8 cellular contexts compared by ENCODE assay signal in genomic region chr1:16703141-16703540, GRCh38. TPM values are rescaled to one million over a fixed set of nuclear protein-coding genes. Genes with fewer than 3 reads are reported as not detected.
DNase-seq lines count a peak whose midpoint lies in the region; ATAC-seq, FAIRE-seq and TF ChIP-seq lines count a peak whose summit lies in the region.
"Not testable (repeated sequence)": the region's sequence is repeated elsewhere in the genome, so short reads cannot be mapped to it uniquely, and the experiment has no call there.
"Had no signal": no experiment of that assay in that cellular context is flagged by ENCODE, and none has a peak within 500 bp of the region (broad histone marks: within the 10 kb centered on the region; RNA-seq: fewer than 3 reads in every experiment).

No MANE protein-coding gene starts in this region.

- not testable (repeated sequence) for H3K56ac ChIP-seq in H1 (replicated peaks; ENCODE audit: insufficient read length, low read depth, low read length)

- H4K5ac ChIP-seq in H1 (ENCODE audit: insufficient read length, low read depth, low read length), result not testable (repeated sequence)

- H2BK20ac ChIP-seq in H1 (ENCODE audit: low read length), result not testable (repeated sequence)

- TF ChIP-seq RAD21 in H1 (IDR thresholded peaks at IDR 0.05 in 1 of 2, conservative IDR thresholded peaks at IDR 0.05 in 1 of 2; ENCODE audit: low read depth in 2 of 2, low read length in 2 of 2), result not testable (repeated sequence)

- H3K27me3 ChIP-seq in Panc1 (ENCODE audit: control insufficient read depth, insufficient read depth, low read length); H1 (replicated peaks in 1 of 4; ENCODE audit: control insufficient read depth in 3 of 4, extremely low read depth in 1 of 4, insufficient read depth in 3 of 4, low read length in 3 of 4); lung (ENCODE audit: control insufficient read depth, insufficient read depth): not testable (repeated sequence)

- in situ Hi-C loops in Panc1 (cut with HindIII; ENCODE audit: low pct_unique_long_range_greater_than_20kb, low sequenced_read_pairs), result not testable (repeated sequence)

- H4K8ac ChIP-seq in H1 (ENCODE audit: extremely low read depth, insufficient read depth, low read length), result not testable (repeated sequence)

- H3K4me1 Mint-ChIP-seq in activated T-cell treated with anti-CD3 and anti-CD28 coated beads, Interleukin-2, amount 50 U/mL, for 72 hours (ENCODE audit: low read depth); stimulated activated naive B cell treated with anti-CD40 and anti-IgM and Interleukin-4, amounts not matched to agents 10 μg/mL and 1 μg/mL and 100 μg/mL, for 72 hours: not testable (repeated sequence)

- WGBS in H1 (ENCODE audit: extremely low coverage in 1 of 2, insufficient coverage in 1 of 2, insufficient read length in 1 of 2, insufficient replicate concordance in 2 of 2, low coverage in 1 of 2, low lambda C conversion rate in 2 of 2, missing lambda C conversion rate in 1 of 2), 2 experiments, result 30% methylated on average over 1 of the region's 7 CpGs; no CpG with 5 or more reads in 1 of the 2 experiments
- 5 to 14% methylated on average over 1 of the region's 7 CpGs for WGBS in lung, 2 donors

- not testable (repeated sequence) for H3K79me1 ChIP-seq in H1 (ENCODE audit: low read depth, low read length)

- not testable (repeated sequence) for H3K9me3 ChIP-seq in Panc1 (ENCODE audit: control insufficient read depth, insufficient read depth, low read depth, low read length); H1 (ENCODE audit: insufficient read depth in 2 of 2, low read depth in 1 of 2, low read length in 1 of 2); lung (ENCODE audit: control insufficient read depth in 2 of 2, insufficient read depth in 1 of 2, low read length in 1 of 2)

- H3K36me3 Mint-ChIP-seq in activated T-cell treated with anti-CD3 and anti-CD28 coated beads, Interleukin-2, amount 50 U/mL, for 72 hours (ENCODE audit: insufficient read depth in 2 of 2); stimulated activated naive B cell treated with anti-CD40 and anti-IgM and Interleukin-4, amounts not matched to agents 10 μg/mL and 1 μg/mL and 100 μg/mL, for 72 hours: not testable (repeated sequence)

- H3K36me3 ChIP-seq in Panc1 (ENCODE audit: control insufficient read depth, insufficient read depth, low read length); H1 (ENCODE audit: control insufficient read depth in 2 of 4, insufficient read depth in 4 of 4, low read length in 3 of 4); lung (ENCODE audit: control insufficient read depth in 2 of 2, insufficient read depth in 2 of 2, low read length in 2 of 2): not testable (repeated sequence)

- H2BK120ac ChIP-seq in H1 (replicated peaks; ENCODE audit: low read depth, low read length), result not testable (repeated sequence)

- not testable (repeated sequence) for H3K4me2 ChIP-seq in H1 (ENCODE audit: insufficient read depth in 1 of 2, low read depth in 2 of 2, low read length in 2 of 2)

- not testable (repeated sequence) for DNase-seq in GM19239 (ENCODE audit: insufficient read length, low spot score); Panc1 (ENCODE audit: low read depth, low spot score); activated T-cell treated with anti-CD3 and anti-CD28 coated beads, Interleukin-2, amount 50 U/mL, for 72 hours; H1 (ENCODE audit: low read depth in 1 of 2, low spot score in 2 of 2); left cardiac atrium; lung (ENCODE audit: low spot score); stimulated activated naive B cell treated with anti-CD40 and anti-IgM and Interleukin-4, amounts not matched to agents 10 μg/mL and 1 μg/mL and 100 μg/mL, for 72 hours

- not testable (repeated sequence) for BruUV-seq in Panc1 (replicated peaks; lab: Mats Ljungman, UMichigan)

- not testable (repeated sequence) for TF ChIP-seq EP300 in H1 (IDR thresholded peaks at IDR 0.05; ENCODE audit: borderline replicate concordance in 1 of 2, low read depth in 2 of 2, low read length in 2 of 2)

- intact Hi-C loops in Panc1 (cut with micrococcal nuclease; ENCODE audit: unreplicated experiment); left cardiac atrium (cut with DNase I): not testable (repeated sequence)

- not testable (repeated sequence) for H3K27ac ChIP-seq in Panc1 (ENCODE audit: low read length); H1 (ENCODE audit: low read depth, low read length); lung (ENCODE audit: low read depth in 1 of 2, low read length in 1 of 2)

- H2AFZ ChIP-seq in H1 (ENCODE audit: low read length), result not testable (repeated sequence)

- not testable (repeated sequence) for H3K23me2 ChIP-seq in H1 (ENCODE audit: low read depth, low read length)

- FAIRE-seq in GM19239 (lab: Jason Lieb, UNC) (peak; percentile 61), H1 (lab: Jason Lieb, UNC) (peak; percentile 95)

- CTCF ChIA-PET in Panc1 (lab: Charles Lee) (interaction anchor here (1.0 kb wide), 1 partner anchor 9 kb away, joined by 3 read pairs; no protein-coding TSS in a partner anchor), H1 (lab: Charles Lee; ENCODE audit: partially characterized antibody) (interaction anchor here (0.7 to 29.9 kb wide), 11 partner anchors 5 to 289 kb away, joined by 3 to 723 read pairs (median 5); partner anchors contain the start of gene NBPF1)

- H2BK5ac ChIP-seq in H1 (ENCODE audit: low read depth, low read length), result not testable (repeated sequence)

- not testable (repeated sequence) for H2BK12ac ChIP-seq in H1 (ENCODE audit: low read depth, low read length)

- not testable (repeated sequence) for H4K91ac ChIP-seq in H1 (replicated peaks; ENCODE audit: insufficient read length, low read length)

- H2BK15ac ChIP-seq in H1 (ENCODE audit: low read length), result not testable (repeated sequence)

- H2AK5ac ChIP-seq in H1 (ENCODE audit: low read depth, low read length), result not testable (repeated sequence)

- TF ChIP-seq POLR2A in H1 (IDR thresholded peaks at IDR 0.05; ENCODE audit: control extremely low read depth in 1 of 2, low read depth in 2 of 2, low read length in 2 of 2), result not testable (repeated sequence)

- ATAC-seq in Panc1 (peak; percentile 57), left cardiac atrium (peak; percentile 41 to 62), lung (ENCODE audit: insufficient read depth, low FRiP score) (peak; percentile 37)
- ATAC-seq in activated T-cell treated with anti-CD3 and anti-CD28 coated beads, Interleukin-2, amount 50 U/mL, for 72 hours (replicated peaks in 1 of 2), result peak; percentile 33 to 46
- peak; percentile 65 to 68 for ATAC-seq in stimulated activated naive B cell treated with anti-CD40 and anti-IgM and Interleukin-4, amounts not matched to agents 10 μg/mL and 1 μg/mL and 100 μg/mL, for 72 hours (replicated peaks)

- H3K4me3 ChIP-seq in Panc1 (ENCODE audit: low read depth in 2 of 2, low read length in 2 of 2); H1 (ENCODE audit: extremely low read depth in 1 of 4, insufficient read depth in 2 of 4, low read depth in 3 of 4, low read length in 4 of 4); lung: not testable (repeated sequence)

- H3K9ac ChIP-seq in H1 (replicated peaks in 1 of 4; ENCODE audit: extremely low read depth in 1 of 4, low read depth in 3 of 4, low read length in 3 of 4), result not testable (repeated sequence)

- not testable (repeated sequence) for H4K20me1 ChIP-seq in H1 (replicated peaks in 1 of 2; ENCODE audit: control insufficient read depth in 1 of 2, insufficient read depth in 2 of 2, low read length in 2 of 2)

- POLR2A ChIA-PET in Panc1 (lab: Charles Lee); H1 (lab: Charles Lee; ENCODE audit: partially characterized antibody): not testable (repeated sequence)

- not testable (repeated sequence) for H3K27ac Mint-ChIP-seq in activated T-cell treated with anti-CD3 and anti-CD28 coated beads, Interleukin-2, amount 50 U/mL, for 72 hours; stimulated activated naive B cell treated with anti-CD40 and anti-IgM and Interleukin-4, amounts not matched to agents 10 μg/mL and 1 μg/mL and 100 μg/mL, for 72 hours

- H3K23ac ChIP-seq in H1 (ENCODE audit: insufficient read length), result not testable (repeated sequence)

- not testable (repeated sequence) for H3K79me2 ChIP-seq in H1 (ENCODE audit: control insufficient read depth in 1 of 2, insufficient read depth in 2 of 2, low read length in 2 of 2)

- not testable (repeated sequence) for H3K27me3 Mint-ChIP-seq in activated T-cell treated with anti-CD3 and anti-CD28 coated beads, Interleukin-2, amount 50 U/mL, for 72 hours (ENCODE audit: low read depth); stimulated activated naive B cell treated with anti-CD40 and anti-IgM and Interleukin-4, amounts not matched to agents 10 μg/mL and 1 μg/mL and 100 μg/mL, for 72 hours

- not testable (repeated sequence) for H3K18ac ChIP-seq in H1 (ENCODE audit: extremely low read depth, low read length)

- H3K4ac ChIP-seq in H1 (replicated peaks; ENCODE audit: insufficient read length, low read depth, low read length), result not testable (repeated sequence)

- not testable (repeated sequence) for TF ChIP-seq CTCF in Panc1 (IDR thresholded peaks at IDR 0.05); H1 (IDR thresholded peaks at IDR 0.05; ENCODE audit: control extremely low read depth in 1 of 3, insufficient read depth in 1 of 3, low read depth in 1 of 3, low read length in 3 of 3); lung (IDR thresholded peaks at IDR 0.05; ENCODE audit: control extremely low read depth, extremely low read depth)

- H3K4me1 ChIP-seq in Panc1 (ENCODE audit: control insufficient read depth, insufficient read depth, low read length); H1 (replicated peaks in 1 of 4; ENCODE audit: control insufficient read depth in 3 of 4, insufficient read depth in 4 of 4, low read length in 3 of 4); lung (ENCODE audit: control insufficient read depth in 2 of 2, insufficient read depth in 2 of 2, low read length in 2 of 2): not testable (repeated sequence)

- H3K4me3 Mint-ChIP-seq in activated T-cell treated with anti-CD3 and anti-CD28 coated beads, Interleukin-2, amount 50 U/mL, for 72 hours; stimulated activated naive B cell treated with anti-CD40 and anti-IgM and Interleukin-4, amounts not matched to agents 10 μg/mL and 1 μg/mL and 100 μg/mL, for 72 hours: not testable (repeated sequence)

- H3K14ac ChIP-seq in H1 (ENCODE audit: insufficient read length), result not testable (repeated sequence)

- H3K9me3 Mint-ChIP-seq in activated T-cell treated with anti-CD3 and anti-CD28 coated beads, Interleukin-2, amount 50 U/mL, for 72 hours; stimulated activated naive B cell treated with anti-CD40 and anti-IgM and Interleukin-4, amounts not matched to agents 10 μg/mL and 1 μg/mL and 100 μg/mL, for 72 hours: not testable (repeated sequence)

RNA-seq across cellular contexts. Expression of gene RNU1-3, which starts 36.4 kb away (rescaled TPM):
- 1,290 TPM for total RNA-seq in Panc1 (2021; ENCODE audit: unreplicated experiment)
- polyA plus RNA-seq in Panc1 (2012; ENCODE audit: insufficient read length), result 2.5 TPM
- total RNA-seq in activated T-cell treated with anti-CD3 and anti-CD28 coated beads, Interleukin-2, amount 50 U/mL, for 72 hours, result 1,000 to 10,000 TPM; 1,100 to 1,278 TPM
- 1,303 and 1,497 TPM in 2 replicates for total RNA-seq in H1 (2021; fragmentation: NEBNext Ultra II Directional; extraction: Animal tissue kit (Norgen Biotek cat#: 25700))
- under 0.01 and 145 TPM in 2 replicates for polyA plus RNA-seq in H1 (2011; rRNA removed)
- polyA plus RNA-seq in H1 (2011; cell fraction: cytosol; rRNA removed), result under 0.01 TPM
- polyA plus RNA-seq in H1 (2011; cell fraction: nucleus; rRNA removed), result under 0.01 TPM
- 20.3 to 94.3 TPM in 2 of 4 replicates, not detected in the others for polyA plus RNA-seq in H1 (2012, experiment 1 of 2)
- polyA plus RNA-seq in H1 (2012, experiment 2 of 2), result not detected
- polyA plus RNA-seq in H1 (2013, experiment 1 of 2), result not detected
- not detected for polyA plus RNA-seq in H1 (2013, experiment 2 of 2)
- 10,411 and 22,262 TPM in 2 replicates for polyA minus RNA-seq in H1 (2011; rRNA and poly(A)+ RNA removed)
- 63,669 TPM for polyA minus RNA-seq in H1 (2011; cell fraction: cytosol; rRNA and poly(A)+ RNA removed)
- polyA minus RNA-seq in H1 (2011; cell fraction: nucleus; rRNA and poly(A)+ RNA removed), result 43,973 TPM
- total RNA-seq in left cardiac atrium, result over 10,000 TPM in 1 of 2 donors, 1,000 to 10,000 TPM in 1; 5,988 to 15,401 TPM
- total RNA-seq in lung, result 1,000 to 10,000 TPM in 1 of 2 donors, under 1 TPM in 1; under 0.01 to 3,134 TPM
- not detected for polyA plus RNA-seq in lung
- total RNA-seq: HT1080 had no signal

RNA-seq across cellular contexts. Expression of gene RNU1-4, which starts 37.2 kb away (rescaled TPM):
- total RNA-seq in Panc1 (2021; ENCODE audit: unreplicated experiment), result 1,290 TPM
- 2.5 TPM for polyA plus RNA-seq in Panc1 (2012; ENCODE audit: insufficient read length)
- 1,000 to 10,000 TPM; 1,100 to 1,278 TPM for total RNA-seq in activated T-cell treated with anti-CD3 and anti-CD28 coated beads, Interleukin-2, amount 50 U/mL, for 72 hours
- 1,303 and 1,497 TPM in 2 replicates for total RNA-seq in H1 (2021; fragmentation: NEBNext Ultra II Directional; extraction: Animal tissue kit (Norgen Biotek cat#: 25700))
- under 0.01 and 145 TPM in 2 replicates for polyA plus RNA-seq in H1 (2011; rRNA removed)
- under 0.01 TPM for polyA plus RNA-seq in H1 (2011; cell fraction: cytosol; rRNA removed)
- polyA plus RNA-seq in H1 (2011; cell fraction: nucleus; rRNA removed), result under 0.01 TPM
- 20.3 to 94.3 TPM in 2 of 4 replicates, not detected in the others for polyA plus RNA-seq in H1 (2012, experiment 1 of 2)
- not detected for polyA plus RNA-seq in H1 (2012, experiment 2 of 2)
- not detected for polyA plus RNA-seq in H1 (2013, experiment 1 of 2)
- polyA plus RNA-seq in H1 (2013, experiment 2 of 2), result not detected
- 10,411 and 22,262 TPM in 2 replicates for polyA minus RNA-seq in H1 (2011; rRNA and poly(A)+ RNA removed)
- 59,319 TPM for polyA minus RNA-seq in H1 (2011; cell fraction: cytosol; rRNA and poly(A)+ RNA removed)
- polyA minus RNA-seq in H1 (2011; cell fraction: nucleus; rRNA and poly(A)+ RNA removed), result 43,973 TPM
- over 10,000 TPM in 1 of 2 donors, 1,000 to 10,000 TPM in 1; 5,988 to 15,401 TPM for total RNA-seq in left cardiac atrium
- 1,000 to 10,000 TPM in 1 of 2 donors, under 1 TPM in 1; under 0.01 to 3,134 TPM for total RNA-seq in lung
- not detected for polyA plus RNA-seq in lung
- total RNA-seq: HT1080 had no signal
